ENCODE assay signal across 2 cellular contexts in genomic region chr16:30185683-30186421, GRCh38.
A peak's percentile ranks its signal among the peaks of the same experiment; 100 is the strongest.
TF ChIP-seq lines count a peak whose summit lies in the region.

No MANE protein-coding gene starts in this region.

TF ChIP-seq in GM23338, 12 proteins besides CTCF, POLR2A, EP300 and RAD21:
- TF ChIP-seq, protein P1, sequence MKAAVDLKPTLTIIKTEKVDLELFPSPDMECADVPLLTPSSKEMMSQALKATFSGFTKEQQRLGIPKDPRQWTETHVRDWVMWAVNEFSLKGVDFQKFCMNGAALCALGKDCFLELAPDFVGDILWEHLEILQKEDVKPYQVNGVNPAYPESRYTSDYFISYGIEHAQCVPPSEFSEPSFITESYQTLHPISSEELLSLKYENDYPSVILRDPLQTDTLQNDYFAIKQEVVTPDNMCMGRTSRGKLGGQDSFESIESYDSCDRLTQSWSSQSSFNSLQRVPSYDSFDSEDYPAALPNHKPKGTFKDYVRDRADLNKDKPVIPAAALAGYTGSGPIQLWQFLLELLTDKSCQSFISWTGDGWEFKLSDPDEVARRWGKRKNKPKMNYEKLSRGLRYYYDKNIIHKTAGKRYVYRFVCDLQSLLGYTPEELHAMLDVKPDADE (IDR thresholded peaks at IDR 0.05), result no peak
- TF ChIP-seq JUNB (IDR thresholded peaks at IDR 0.05; ENCODE audit: unreplicated experiment) (no peak), STAT1 (IDR thresholded peaks at IDR 0.05; ENCODE audit: unreplicated experiment) (no peak), ZNF114 (CRISPR knock-in tag; IDR thresholded peaks at IDR 0.05) (no peak), ZNF462 (CRISPR knock-in tag; IDR thresholded peaks at IDR 0.05) (no peak), EZH2 (IDR thresholded peaks at IDR 0.05; ENCODE audit: low read depth, unreplicated experiment) (no peak), CREB1 (CRISPR knock-in tag; IDR thresholded peaks at IDR 0.05; ENCODE audit: low read depth) (no peak), ZNF331 (CRISPR knock-in tag; IDR thresholded peaks at IDR 0.05; ENCODE audit: low read depth) (no peak), POLR2AphosphoS5 (IDR thresholded peaks at IDR 0.05; ENCODE audit: low read depth) (no peak), NANOG (IDR thresholded peaks at IDR 0.05; ENCODE audit: borderline replicate concordance) (no peak), EZH2phosphoT487 (IDR thresholded peaks at IDR 0.05; ENCODE audit: unreplicated experiment) (no peak)
- TF ChIP-seq, protein P2, sequence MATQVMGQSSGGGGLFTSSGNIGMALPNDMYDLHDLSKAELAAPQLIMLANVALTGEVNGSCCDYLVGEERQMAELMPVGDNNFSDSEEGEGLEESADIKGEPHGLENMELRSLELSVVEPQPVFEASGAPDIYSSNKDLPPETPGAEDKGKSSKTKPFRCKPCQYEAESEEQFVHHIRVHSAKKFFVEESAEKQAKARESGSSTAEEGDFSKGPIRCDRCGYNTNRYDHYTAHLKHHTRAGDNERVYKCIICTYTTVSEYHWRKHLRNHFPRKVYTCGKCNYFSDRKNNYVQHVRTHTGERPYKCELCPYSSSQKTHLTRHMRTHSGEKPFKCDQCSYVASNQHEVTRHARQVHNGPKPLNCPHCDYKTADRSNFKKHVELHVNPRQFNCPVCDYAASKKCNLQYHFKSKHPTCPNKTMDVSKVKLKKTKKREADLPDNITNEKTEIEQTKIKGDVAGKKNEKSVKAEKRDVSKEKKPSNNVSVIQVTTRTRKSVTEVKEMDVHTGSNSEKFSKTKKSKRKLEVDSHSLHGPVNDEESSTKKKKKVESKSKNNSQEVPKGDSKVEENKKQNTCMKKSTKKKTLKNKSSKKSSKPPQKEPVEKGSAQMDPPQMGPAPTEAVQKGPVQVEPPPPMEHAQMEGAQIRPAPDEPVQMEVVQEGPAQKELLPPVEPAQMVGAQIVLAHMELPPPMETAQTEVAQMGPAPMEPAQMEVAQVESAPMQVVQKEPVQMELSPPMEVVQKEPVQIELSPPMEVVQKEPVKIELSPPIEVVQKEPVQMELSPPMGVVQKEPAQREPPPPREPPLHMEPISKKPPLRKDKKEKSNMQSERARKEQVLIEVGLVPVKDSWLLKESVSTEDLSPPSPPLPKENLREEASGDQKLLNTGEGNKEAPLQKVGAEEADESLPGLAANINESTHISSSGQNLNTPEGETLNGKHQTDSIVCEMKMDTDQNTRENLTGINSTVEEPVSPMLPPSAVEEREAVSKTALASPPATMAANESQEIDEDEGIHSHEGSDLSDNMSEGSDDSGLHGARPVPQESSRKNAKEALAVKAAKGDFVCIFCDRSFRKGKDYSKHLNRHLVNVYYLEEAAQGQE (IDR thresholded peaks at IDR 0.05; ENCODE audit: unreplicated experiment), result no peak
TF ChIP-seq in GM23338: peak in this region for 0.

TF ChIP-seq in K562, 482 proteins besides CTCF, POLR2A, EP300 and RAD21 (continues in another document):
- TF ChIP-seq HCFC1 (IDR thresholded peaks at IDR 0.05; ENCODE audit: low read depth, low read length) (no peak), ZBTB1 (CRISPR knock-in tag; IDR thresholded peaks at IDR 0.05; ENCODE audit: borderline replicate concordance, low read depth) (no peak), SAFB2 (IDR thresholded peaks at IDR 0.05; ENCODE audit: borderline replicate concordance, low read depth, low read length, severe bottlenecking) (no peak), NFIX (CRISPR knock-in tag; IDR thresholded peaks at IDR 0.05; ENCODE audit: low read depth) (no peak), KHSRP (IDR thresholded peaks at IDR 0.05) (no peak), PBX2 (CRISPR knock-in tag; IDR thresholded peaks at IDR 0.05; ENCODE audit: low read depth) (no peak), PBX2 (tag; conservative IDR thresholded peaks at IDR 0.05; ENCODE audit: low read depth) (no peak), ZNF143 (CRISPR knock-in tag; IDR thresholded peaks at IDR 0.05) (no peak), USF2 (CRISPR knock-in tag; IDR thresholded peaks at IDR 0.05) (no peak), ARID2 (IDR thresholded peaks at IDR 0.05) (no peak), TSC22D4 (tag; IDR thresholded peaks at IDR 0.05) (no peak), ZNF23 (CRISPR knock-in tag; IDR thresholded peaks at IDR 0.05) (no peak), SIRT6 (IDR thresholded peaks at IDR 0.05; ENCODE audit: low read depth, low read length) (no peak), ZEB2 (IDR thresholded peaks at IDR 0.05) (no peak), ZFP91 (CRISPR knock-in tag; IDR thresholded peaks at IDR 0.05) (no peak), CTCFL (IDR thresholded peaks at IDR 0.05; ENCODE audit: borderline replicate concordance, insufficient read depth, low read depth, low read length, poor library complexity, severe bottlenecking) (no peak), YY1 (IDR thresholded peaks at IDR 0.05; ENCODE audit: borderline replicate concordance in 1 of 3, control insufficient read depth in 1 of 3, extremely low read depth in 1 of 3, insufficient read depth in 3 of 3, insufficient read length in 1 of 3, insufficient replicate concordance in 2 of 3, low read depth in 1 of 3, low read length in 2 of 3) (peak in 1 of 3 experiments; percentile 18), SIX5 (IDR thresholded peaks at IDR 0.05; ENCODE audit: borderline replicate concordance in 1 of 2, insufficient read depth in 1 of 2, low read depth in 1 of 2, low read length in 2 of 2) (no peak), BCOR (IDR thresholded peaks at IDR 0.05) (no peak), KLF16 (IDR thresholded peaks at IDR 0.05) (no peak), STAT5A (IDR thresholded peaks at IDR 0.05; ENCODE audit: borderline replicate concordance, low read length) (no peak), NFATC3 (IDR thresholded peaks at IDR 0.05) (no peak), TGIF2 (CRISPR knock-in tag; IDR thresholded peaks at IDR 0.05) (peak; percentile 88; the same call in 1 of the 2 replicates), ELF1 (tag; IDR thresholded peaks at IDR 0.05) (no peak), DLX4 (CRISPR knock-in tag; IDR thresholded peaks at IDR 0.05) (no peak), POLR2AphosphoS2 (IDR thresholded peaks at IDR 0.05; ENCODE audit: low read length) (no peak), TBP (optimal IDR thresholded peaks at IDR 0.05; ENCODE audit: low read depth, low read length) (no peak), SREBF1 (IDR thresholded peaks at IDR 0.05; ENCODE audit: borderline replicate concordance, low read depth, low read length) (no peak), PHB (CRISPR knock-in tag; IDR thresholded peaks at IDR 0.05) (no peak), FOXK1 (CRISPR knock-in tag; IDR thresholded peaks at IDR 0.05; ENCODE audit: borderline replicate concordance) (no peak), HDAC3 (IDR thresholded peaks at IDR 0.05; ENCODE audit: borderline replicate concordance, partially characterized antibody) (no peak), TCF7 (IDR thresholded peaks at IDR 0.05; ENCODE audit: borderline replicate concordance) (no peak), GTF2B (IDR thresholded peaks at IDR 0.05; ENCODE audit: extremely low read depth, insufficient read length) (no peak), SRSF3 (IDR thresholded peaks at IDR 0.05; ENCODE audit: insufficient read depth, low read length) (no peak), TOE1 (IDR thresholded peaks at IDR 0.05; ENCODE audit: borderline replicate concordance) (no peak), TOE1 (CRISPR knock-in tag; IDR thresholded peaks at IDR 0.05; ENCODE audit: borderline replicate concordance, low read depth) (no peak), KDM5B (IDR thresholded peaks at IDR 0.05; ENCODE audit: insufficient replicate concordance, low read depth, low read length) (no peak), ZNF24 (IDR thresholded peaks at IDR 0.05) (no peak), FOXA3 (CRISPR knock-in tag; conservative IDR thresholded peaks at IDR 0.05 in 1 of 2, IDR thresholded peaks at IDR 0.05 in 1 of 2) (no peak), LEF1 (IDR thresholded peaks at IDR 0.05) (no peak), PHF8 (IDR thresholded peaks at IDR 0.05; ENCODE audit: borderline replicate concordance, low read length) (no peak), ZC3H4 (CRISPR knock-in tag; IDR thresholded peaks at IDR 0.05; ENCODE audit: borderline replicate concordance) (no peak), FUS (optimal IDR thresholded peaks at IDR 0.05; ENCODE audit: low read depth, low read length) (no peak), PRMT5 (CRISPR knock-in tag; IDR thresholded peaks at IDR 0.05) (no peak)
- TF ChIP-seq, protein P3, sequence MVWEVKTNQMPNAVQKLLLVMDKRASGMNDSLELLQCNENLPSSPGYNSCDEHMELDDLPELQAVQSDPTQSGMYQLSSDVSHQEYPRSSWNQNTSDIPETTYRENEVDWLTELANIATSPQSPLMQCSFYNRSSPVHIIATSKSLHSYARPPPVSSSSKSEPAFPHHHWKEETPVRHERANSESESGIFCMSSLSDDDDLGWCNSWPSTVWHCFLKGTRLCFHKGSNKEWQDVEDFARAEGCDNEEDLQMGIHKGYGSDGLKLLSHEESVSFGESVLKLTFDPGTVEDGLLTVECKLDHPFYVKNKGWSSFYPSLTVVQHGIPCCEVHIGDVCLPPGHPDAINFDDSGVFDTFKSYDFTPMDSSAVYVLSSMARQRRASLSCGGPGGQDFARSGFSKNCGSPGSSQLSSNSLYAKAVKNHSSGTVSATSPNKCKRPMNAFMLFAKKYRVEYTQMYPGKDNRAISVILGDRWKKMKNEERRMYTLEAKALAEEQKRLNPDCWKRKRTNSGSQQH (CRISPR knock-in tag; IDR thresholded peaks at IDR 0.05), result no peak
- TF ChIP-seq, protein P4, sequence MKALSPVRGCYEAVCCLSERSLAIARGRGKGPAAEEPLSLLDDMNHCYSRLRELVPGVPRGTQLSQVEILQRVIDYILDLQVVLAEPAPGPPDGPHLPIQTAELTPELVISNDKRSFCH (CRISPR knock-in tag; IDR thresholded peaks at IDR 0.05), result no peak
- TF ChIP-seq, protein P4 (tag; IDR thresholded peaks at IDR 0.05), result no peak
- TF ChIP-seq, protein P5, sequence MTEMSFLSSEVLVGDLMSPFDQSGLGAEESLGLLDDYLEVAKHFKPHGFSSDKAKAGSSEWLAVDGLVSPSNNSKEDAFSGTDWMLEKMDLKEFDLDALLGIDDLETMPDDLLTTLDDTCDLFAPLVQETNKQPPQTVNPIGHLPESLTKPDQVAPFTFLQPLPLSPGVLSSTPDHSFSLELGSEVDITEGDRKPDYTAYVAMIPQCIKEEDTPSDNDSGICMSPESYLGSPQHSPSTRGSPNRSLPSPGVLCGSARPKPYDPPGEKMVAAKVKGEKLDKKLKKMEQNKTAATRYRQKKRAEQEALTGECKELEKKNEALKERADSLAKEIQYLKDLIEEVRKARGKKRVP (CRISPR knock-in tag; IDR thresholded peaks at IDR 0.05), result peak; percentile 85
